ENCODE assay signal across 8 cellular contexts in the genomic region with DNA sequence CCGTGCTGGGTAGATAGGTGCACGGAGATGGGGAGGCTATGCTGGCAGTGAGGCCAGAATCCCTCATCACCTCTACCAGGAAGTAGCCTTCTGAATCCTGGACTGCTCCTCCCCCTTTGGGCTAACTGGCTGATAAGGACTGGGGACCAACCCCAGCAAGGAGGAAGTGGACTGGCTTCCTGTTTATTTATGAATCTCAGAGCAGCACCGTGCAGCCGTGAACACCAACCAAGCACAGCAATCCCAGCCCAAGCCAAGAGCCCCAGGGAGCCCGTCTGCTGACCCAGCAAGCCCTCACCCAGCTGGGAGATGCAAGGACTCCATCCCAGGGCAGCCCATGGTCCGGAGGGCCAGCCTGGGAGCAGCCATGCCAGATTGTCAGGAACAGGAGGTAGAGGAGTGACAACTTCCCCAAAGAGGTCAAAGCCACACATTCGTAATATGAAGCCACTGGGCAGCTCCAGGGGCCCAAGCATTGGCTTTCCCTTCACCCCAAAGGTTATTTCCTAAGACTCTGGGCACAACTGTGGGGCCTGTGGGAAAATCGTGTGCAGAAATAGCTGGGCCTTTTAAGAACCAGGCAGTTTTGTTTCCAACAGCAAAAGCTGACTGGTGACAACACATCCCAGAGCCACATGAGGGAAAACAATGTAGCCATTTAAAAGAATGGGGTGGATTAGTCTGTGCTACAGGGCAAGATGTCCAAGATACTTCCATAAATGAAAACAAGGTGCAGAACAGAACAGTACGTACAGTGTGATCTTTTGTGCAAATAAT. TPM values are rescaled to one million over a fixed set of nuclear protein-coding genes. Genes with fewer than 3 reads are reported as not detected.
DNase-seq lines count a peak whose midpoint lies in the region; ATAC-seq and TF ChIP-seq lines count a peak whose summit lies in the region.

No MANE protein-coding gene starts in this region.

- POLR2A ChIA-PET in HEK293 (lab: Yijun Ruan, JAX), result interaction anchor here (0.7 to 0.9 kb wide), 2 partner anchors 29 to 969 kb away, joined by 3 read pairs; no protein-coding TSS in a partner anchor

- H3K9me3 ChIP-seq in HEK293 (ENCODE audit: control insufficient read depth, insufficient read depth, low read depth, low read length), result no peaks in the 10 kb centered on the region
- no peaks in the 10 kb centered on the region for H3K9me3 ChIP-seq in upper lobe of left lung

- H3K36me3 ChIP-seq in HEK293 (ENCODE audit: control insufficient read depth in 2 of 2, insufficient read depth in 1 of 2, low read length in 2 of 2) (no peaks in the 10 kb centered on the region), upper lobe of left lung (no peaks in the 10 kb centered on the region)

- TF ChIP-seq EP300 in upper lobe of left lung (IDR thresholded peaks at IDR 0.05), result no peak

- 37 to 40% methylated on average over 6 to 9 of the region's 9 CpGs for WGBS in upper lobe of left lung, 2 donors

- TF ChIP-seq CTCF in C4-2B (conservative IDR thresholded peaks at IDR 0.05) (no peak), HEK293 (tag by site-specific recombination; IDR thresholded peaks at IDR 0.05) (no peak), upper lobe of left lung (IDR thresholded peaks at IDR 0.05) (no peak)

- peaks cover 13% of the 10 kb centered on the region for H3K4me1 ChIP-seq in HEK293 (ENCODE audit: control insufficient read depth, insufficient read depth, low read length)
- peaks cover 30 to 47% (median 38%) of the 10 kb centered on the region in 4 donors for H3K4me1 ChIP-seq in upper lobe of left lung

- H3K27me3 ChIP-seq in upper lobe of left lung, result no peaks in the 10 kb centered on the region

- H3K4me3 ChIP-seq in HEK293 (ENCODE audit: low read depth, low read length), result no peak overlapping the region
- H3K4me3 ChIP-seq in upper lobe of left lung, result peak overlapping the region in 2 of 4 donors; percentile 14 to 15

- ATAC-seq in upper lobe of left lung (ENCODE audit: low FRiP score in 2 of 2), result peak; percentile 72 to 80

- peak; percentile 27 to 29 for DNase-seq in activated T-cell treated with anti-CD3 and anti-CD28 coated beads, Interleukin-2, amount 50 U/mL, for 48 hours
- peak; percentile 30 for DNase-seq in left kidney (ENCODE audit: low read depth, low spot score)
- DNase-seq in upper lobe of left lung, result peak; percentile 61 to 71
- no peak for DNase-seq in NCI-H510A (lab: John Stamatoyannopoulos, UW)
- no peak for DNase-seq in NCI-H1417 treated with DMSO at 0.1 percent for 48 hours (lab: John Stamatoyannopoulos, UW)
- DNase-seq in NCI-H128 (lab: John Stamatoyannopoulos, UW; ENCODE audit: unreplicated experiment), result no peak

- H3K27ac ChIP-seq in C4-2B, result peak overlapping the region; percentile 66
- peak overlapping the region; percentile 24 for H3K27ac ChIP-seq in HEK293 (ENCODE audit: extremely low read depth, low read depth, low read length)
- peak overlapping the region; percentile 70 to 85 (median 83) for H3K27ac ChIP-seq in upper lobe of left lung

- TF ChIP-seq POLR2A in upper lobe of left lung (IDR thresholded peaks at IDR 0.05), result peak in 1 of 4 donors; percentile 11

- CTCF ChIA-PET in HEK293 (lab: Yijun Ruan, JAX), result interaction anchor here (0.6 to 5.9 kb wide), 10 partner anchors 9 to 506 kb away, joined by 3 to 50 read pairs (median 4); no protein-coding TSS in a partner anchor

TF ChIP-seq in HEK293, 187 proteins besides CTCF, POLR2A, EP300 and RAD21:
- TF ChIP-seq ZIC2 (tag by site-specific recombination; IDR thresholded peaks at IDR 0.05), result peak; percentile 56; the same call in 1 of the 2 replicates
- TF ChIP-seq, protein P1, sequence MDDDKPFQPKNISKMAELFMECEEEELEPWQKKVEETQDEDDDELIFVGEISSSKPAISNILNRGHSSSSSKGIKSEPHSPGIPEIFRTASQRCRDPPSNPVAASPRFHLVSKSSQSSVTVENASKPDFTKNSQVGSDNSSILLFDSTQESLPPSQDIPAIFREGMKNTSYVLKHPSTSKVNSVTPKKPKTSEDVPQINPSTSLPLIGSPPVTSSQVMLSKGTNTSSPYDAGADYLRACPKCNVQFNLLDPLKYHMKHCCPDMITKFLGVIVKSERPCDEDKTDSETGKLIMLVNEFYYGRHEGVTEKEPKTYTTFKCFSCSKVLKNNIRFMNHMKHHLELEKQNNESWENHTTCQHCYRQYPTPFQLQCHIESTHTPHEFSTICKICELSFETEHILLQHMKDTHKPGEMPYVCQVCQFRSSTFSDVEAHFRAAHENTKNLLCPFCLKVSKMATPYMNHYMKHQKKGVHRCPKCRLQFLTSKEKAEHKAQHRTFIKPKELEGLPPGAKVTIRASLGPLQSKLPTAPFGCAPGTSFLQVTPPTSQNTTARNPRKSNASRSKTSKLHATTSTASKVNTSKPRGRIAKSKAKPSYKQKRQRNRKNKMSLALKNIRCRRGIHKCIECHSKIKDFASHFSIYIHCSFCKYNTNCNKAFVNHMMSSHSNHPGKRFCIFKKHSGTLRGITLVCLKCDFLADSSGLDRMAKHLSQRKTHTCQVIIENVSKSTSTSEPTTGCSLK (tag by site-specific recombination; IDR thresholded peaks at IDR 0.05), result no peak

RNA-seq across cellular contexts. Expression of gene PHB1, which starts 23.9 kb away (rescaled TPM):
- total RNA-seq in upper lobe of left lung, result 100 to 1,000 TPM in 2 of 6 donors, 10 to 100 TPM in 4; 19.9 to 144 (median 68.8) TPM

RNA-seq across cellular contexts. Expression of gene ZNF652, which starts 28.7 kb away (rescaled TPM):
- total RNA-seq in upper lobe of left lung, result 10 to 100 TPM; 29.4 to 69.4 (median 41.5) TPM

Comparison
In these comparisons a context has a peak if more than half of its experiments do, and no peak if none do; other contexts are left out.
1. H3K27ac ChIP-seq: peak in every context shown above with its lines; median percentile 83 in upper lobe of left lung; 66 in C4-2B; 24 in HEK293.
2. DNase-seq: peak in activated T-cell treated with anti-CD3 and anti-CD28 coated beads, Interleukin-2, amount 50 U/mL, for 48 hours (2 of 2), left kidney (single experiment) and upper lobe of left lung (2 of 2); none in NCI-H510A (single experiment), NCI-H1417 treated with DMSO at 0.1 percent for 48 hours (single experiment) and NCI-H128 (single experiment).